16 cellular contexts compared by ENCODE assay signal in the genomic region with DNA sequence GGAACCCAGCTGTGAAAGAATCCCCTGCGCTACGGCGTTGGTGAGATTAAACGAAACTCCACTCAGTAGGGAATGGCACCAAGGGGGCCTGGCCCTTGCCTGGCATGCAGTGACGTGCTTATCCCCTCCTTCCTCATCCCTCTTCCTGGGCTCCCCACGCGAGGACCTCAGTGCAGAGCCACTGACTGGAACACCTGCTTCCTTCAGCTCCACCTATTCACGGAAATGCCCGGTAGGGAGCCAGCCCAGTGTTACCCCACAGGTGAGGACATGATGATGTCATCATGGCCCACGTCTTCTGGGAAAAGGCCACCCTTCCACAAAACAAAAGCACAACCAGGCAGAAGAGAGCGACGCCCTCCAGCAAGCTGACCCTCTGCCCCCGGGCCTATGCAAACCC. TPM values are rescaled to one million over a fixed set of nuclear protein-coding genes. Genes with fewer than 3 reads are reported as not detected.
DNase-seq lines count a peak whose midpoint lies in the region; ATAC-seq and TF ChIP-seq lines count a peak whose summit lies in the region.
"Had no signal": no experiment of that assay in that cellular context is flagged by ENCODE, and none has a peak within 500 bp of the region (broad histone marks: within the 10 kb centered on the region; RNA-seq: fewer than 3 reads in every experiment).

No MANE protein-coding gene starts in this region.

- no peak overlapping the region for H3K9ac ChIP-seq in mammary epithelial cell (ENCODE audit: insufficient read depth, low read length)

- H3K4me1 Mint-ChIP-seq in MCF 10A (ENCODE audit: insufficient read depth, unreplicated experiment), result peaks cover 32% of the 10 kb centered on the region
- H3K4me1 Mint-ChIP-seq: activated B cell treated with CpG ODN at 0.5 μM for 24 hours; activated CD8-positive, alpha-beta memory T cell treated with anti-CD3 and anti-CD28 coated beads, Interleukin-2, amount 10 ng/mL, durations not matched to agents 7 days and 5 days had no signal

- intact Hi-C loops in MCF 10A (cut with micrococcal nuclease) (no loop called here), mammary epithelial cell (cut with micrococcal nuclease) (loop anchor here (2.0 kb wide), 1 partner anchor 17 kb away; no protein-coding TSS in a partner anchor), adrenal gland (cut with DNase I) (loop anchor here in 1 of 2 donors (5.0 kb wide), 1 partner anchor 40 kb away; the partner anchor contains the start of gene CCDC85C), right lobe of liver (cut with DNase I) (no loop called here), uterus (cut with DNase I; ENCODE audit: low total_unique reads) (no loop called here)

- no peaks in the 10 kb centered on the region for H3K9me3 Mint-ChIP-seq in MCF 10A (ENCODE audit: unreplicated experiment)

- ATAC-seq in right lobe of liver (peak in 1 of 4 donors; percentile 38), GM18907 (IDR thresholded peaks at IDR 0.05; ENCODE audit: unreplicated experiment) (no peak)
- ATAC-seq: activated CD8-positive, alpha-beta memory T cell treated with anti-CD3 and anti-CD28 coated beads, Interleukin-2, amount 10 ng/mL, durations not matched to agents 7 days and 5 days had no signal

- 63% methylated on average over 12 of the region's 13 CpGs for WGBS in mammary epithelial cell (ENCODE audit: low coverage, missing lambda C conversion rate)
- WGBS in adrenal gland, 4 donors, result 66 to 83% (median 81%) methylated on average over 10 to 13 of the region's 13 CpGs
- WGBS in right lobe of liver (ENCODE audit: insufficient coverage, low coverage, low lambda C conversion rate, missing lambda C conversion rate), result 33% methylated on average over 3 of the region's 13 CpGs

- TF ChIP-seq CTCF in MCF 10A (IDR thresholded peaks at IDR 0.05; ENCODE audit: unreplicated experiment), result no peak
- TF ChIP-seq CTCF in mammary epithelial cell (conservative IDR thresholded peaks at IDR 0.05 in 1 of 2, IDR thresholded peaks at IDR 0.05 in 1 of 2; ENCODE audit: extremely low read depth in 1 of 2, insufficient read depth in 1 of 2, low read depth in 1 of 2, low read length in 2 of 2), result no peak
- TF ChIP-seq CTCF in adrenal gland (IDR thresholded peaks at IDR 0.05), result no peak
- TF ChIP-seq CTCF in right lobe of liver (IDR thresholded peaks at IDR 0.05), result no peak
- TF ChIP-seq CTCF in uterus (IDR thresholded peaks at IDR 0.05), result no peak

- POLR2A ChIA-PET in MCF 10A (lab: Yijun Ruan, JAX), result interaction anchor here (0.5 to 0.9 kb wide), 2 partner anchors 14 to 631 kb away, joined by 3 read pairs; no protein-coding TSS in a partner anchor

- peaks cover 7% of the 10 kb centered on the region for H3K36me3 Mint-ChIP-seq in MCF 10A (ENCODE audit: insufficient read depth, unreplicated experiment)
- H3K36me3 Mint-ChIP-seq: activated CD8-positive, alpha-beta memory T cell treated with anti-CD3 and anti-CD28 coated beads, Interleukin-2, amount 10 ng/mL, durations not matched to agents 7 days and 5 days had no signal

- no peaks in the 10 kb centered on the region for H3K27me3 ChIP-seq in mammary epithelial cell (ENCODE audit: insufficient read depth, low read length)
- no peaks in the 10 kb centered on the region for H3K27me3 ChIP-seq in adrenal gland
- no peaks in the 10 kb centered on the region for H3K27me3 ChIP-seq in right lobe of liver
- no peaks in the 10 kb centered on the region for H3K27me3 ChIP-seq in uterus
- H3K27me3 ChIP-seq: ascending aorta, tibial nerve had no signal

- in situ Hi-C loops in mammary epithelial cell (cut with MboI; ENCODE audit: low sequenced_read_pairs in 2 of 2), result no loop called here

- no peak overlapping the region for H3K4me2 ChIP-seq in mammary epithelial cell (ENCODE audit: insufficient read depth, low read depth, low read length)

- no peak for TF ChIP-seq POLR2A in adrenal gland (IDR thresholded peaks at IDR 0.05)
- TF ChIP-seq POLR2A in right lobe of liver (IDR thresholded peaks at IDR 0.05), result no peak
- no peak for TF ChIP-seq POLR2A in uterus (IDR thresholded peaks at IDR 0.05)

- H3K27ac Mint-ChIP-seq in MCF 10A (ENCODE audit: low read depth, unreplicated experiment), result no peak overlapping the region
- H3K27ac Mint-ChIP-seq: activated B cell treated with CpG ODN at 0.5 μM for 24 hours; activated CD8-positive, alpha-beta memory T cell treated with anti-CD3 and anti-CD28 coated beads, Interleukin-2, amount 10 ng/mL, durations not matched to agents 7 days and 5 days had no signal

- DNase-seq in MCF 10A (ENCODE audit: unreplicated experiment), result peak; percentile 19
- DNase-seq in mammary epithelial cell, result no peak
- DNase-seq in adrenal gland, result no peak
- DNase-seq in right lobe of liver, result peak in 1 of 3 donors; percentile 77
- DNase-seq in uterus, result no peak
- no peak for DNase-seq in iPS-NIHi11 (ENCODE audit: low spot score)
- DNase-seq in T1000 (lab: John Stamatoyannopoulos, UW), result no peak
- DNase-seq: activated B cell treated with CpG ODN at 0.5 μM for 24 hours; activated CD8-positive, alpha-beta memory T cell treated with anti-CD3 and anti-CD28 coated beads, Interleukin-2, amount 10 ng/mL, durations not matched to agents 7 days and 5 days; activated effector memory CD4-positive, alpha-beta T cell treated with anti-CD3 and anti-CD28 coated beads, Interleukin-2, amount 50 U/mL, for 16 hours; dermis blood vessel endothelial cell; stimulated activated CD4-positive, alpha-beta T cell treated with anti-CD3 and anti-CD28 coated beads, Interleukin-4, amount 100 ng/mL, for 24 hours had no signal

- H4K20me1 ChIP-seq in mammary epithelial cell (ENCODE audit: insufficient read depth, low read length), result no peaks in the 10 kb centered on the region

- dilution Hi-C loops in mammary epithelial cell (cut with HindIII; ENCODE audit: low sequenced_read_pairs), result loop anchor here (5.0 kb wide), 1 partner anchor 55 kb away; no protein-coding TSS in a partner anchor

- no peak overlapping the region for H3K4me3 Mint-ChIP-seq in MCF 10A (ENCODE audit: unreplicated experiment)
- H3K4me3 Mint-ChIP-seq: activated B cell treated with CpG ODN at 0.5 μM for 24 hours; activated CD8-positive, alpha-beta memory T cell treated with anti-CD3 and anti-CD28 coated beads, Interleukin-2, amount 10 ng/mL, durations not matched to agents 7 days and 5 days had no signal

- H3K9me3 ChIP-seq in mammary epithelial cell (replicated peaks; ENCODE audit: insufficient read depth, low read length) (no peaks in the 10 kb centered on the region), adrenal gland (replicated peaks in 1 of 3) (no peaks in the 10 kb centered on the region), right lobe of liver (no peaks in the 10 kb centered on the region), uterus (no peaks in the 10 kb centered on the region)
- H3K9me3 ChIP-seq: ascending aorta had no signal

- CTCF ChIA-PET in MCF 10A (lab: Yijun Ruan, JAX), result interaction anchor here (1.1 to 1.3 kb wide), 2 partner anchors 47 to 63 kb away, joined by 3 to 4 read pairs; no protein-coding TSS in a partner anchor
- CTCF ChIA-PET in mammary epithelial cell (lab: Charles Lee; ENCODE audit: low non-redundant PET), result no interaction called here

- no peaks in the 10 kb centered on the region for H3K36me3 ChIP-seq in mammary epithelial cell (ENCODE audit: insufficient read depth, low read length)
- no peaks in the 10 kb centered on the region for H3K36me3 ChIP-seq in adrenal gland (replicated peaks in 1 of 2)
- no peaks in the 10 kb centered on the region for H3K36me3 ChIP-seq in right lobe of liver
- no peaks in the 10 kb centered on the region for H3K36me3 ChIP-seq in uterus
- H3K36me3 ChIP-seq: ascending aorta, tibial nerve had no signal

- no peak overlapping the region for H2AFZ ChIP-seq in mammary epithelial cell (ENCODE audit: low read depth, low read length)

- H3K79me2 ChIP-seq in mammary epithelial cell (ENCODE audit: insufficient read depth, low read length), result peaks cover 83% of the 10 kb centered on the region

- H3K4me1 ChIP-seq in mammary epithelial cell (ENCODE audit: insufficient read depth, low read length), result peaks cover 32% of the 10 kb centered on the region
- H3K4me1 ChIP-seq in adrenal gland (replicated peaks in 1 of 2), result peaks cover 47 to 65% of the 10 kb centered on the region in 2 donors
- H3K4me1 ChIP-seq in right lobe of liver, result peaks cover 0 to 74% (median 32%) of the 10 kb centered on the region in 4 donors
- H3K4me1 ChIP-seq in uterus, result peaks cover 18 to 27% of the 10 kb centered on the region in 2 donors

- BruUV-seq in MCF 10A (replicated peaks; lab: Mats Ljungman, UMichigan) (no TSS peak), mammary epithelial cell (replicated peaks; lab: Mats Ljungman, UMichigan) (no TSS peak)

- H3K27me3 Mint-ChIP-seq in MCF 10A (ENCODE audit: insufficient read depth, unreplicated experiment), result no peaks in the 10 kb centered on the region
- H3K27me3 Mint-ChIP-seq: activated CD8-positive, alpha-beta memory T cell treated with anti-CD3 and anti-CD28 coated beads, Interleukin-2, amount 10 ng/mL, durations not matched to agents 7 days and 5 days had no signal

- H3K4me3 ChIP-seq in mammary epithelial cell (replicated peaks in 1 of 3; ENCODE audit: insufficient read depth in 1 of 3, low read depth in 2 of 3, low read length in 3 of 3) (no peak overlapping the region), adrenal gland (no peak overlapping the region), right lobe of liver (no peak overlapping the region), uterus (no peak overlapping the region)
- H3K4me3 ChIP-seq: ascending aorta, lung, tibial nerve had no signal

- H3K27ac ChIP-seq in mammary epithelial cell (ENCODE audit: insufficient read depth, low read depth, low read length), result no peak overlapping the region
- peak overlapping the region in 3 of 5 donors; percentile 70 to 74 (median 71) for H3K27ac ChIP-seq in adrenal gland
- H3K27ac ChIP-seq in right lobe of liver, result peak overlapping the region; percentile 56 to 93 (median 71)
- peak overlapping the region; percentile 63 to 85 for H3K27ac ChIP-seq in uterus
- H3K27ac ChIP-seq: ascending aorta, tibial nerve had no signal

RNA-seq across cellular contexts. Expression of gene CCDC85C, which starts 42.2 kb away (rescaled TPM):
- total RNA-seq in MCF 10A (2022), result 19.1 and 29.9 TPM in 2 replicates
- 10 to 100 TPM in 1 of 2 donors, 1 to 10 TPM in 1; 8.3 to 32.6 TPM for total RNA-seq in mammary epithelial cell
- polyA plus RNA-seq in mammary epithelial cell, result 15.1 TPM
- polyA minus RNA-seq in mammary epithelial cell, result 13.6 TPM
- 10 to 100 TPM; 21.6 to 59.0 (median 41.3) TPM for total RNA-seq in adrenal gland
- polyA plus RNA-seq in adrenal gland, result 10 to 100 TPM; 10.8 to 41.7 (median 23.4) TPM
- total RNA-seq in right lobe of liver, result 10 to 100 TPM; 13.6 to 32.8 (median 21.8) TPM
- total RNA-seq in uterus, result 10 to 100 TPM in 2 of 4 donors, 1 to 10 TPM in 1, under 1 TPM in 1; 0.88 to 56.3 (median 13.6) TPM
